9 cellular contexts compared by ENCODE assay signal in the genomic region with DNA sequence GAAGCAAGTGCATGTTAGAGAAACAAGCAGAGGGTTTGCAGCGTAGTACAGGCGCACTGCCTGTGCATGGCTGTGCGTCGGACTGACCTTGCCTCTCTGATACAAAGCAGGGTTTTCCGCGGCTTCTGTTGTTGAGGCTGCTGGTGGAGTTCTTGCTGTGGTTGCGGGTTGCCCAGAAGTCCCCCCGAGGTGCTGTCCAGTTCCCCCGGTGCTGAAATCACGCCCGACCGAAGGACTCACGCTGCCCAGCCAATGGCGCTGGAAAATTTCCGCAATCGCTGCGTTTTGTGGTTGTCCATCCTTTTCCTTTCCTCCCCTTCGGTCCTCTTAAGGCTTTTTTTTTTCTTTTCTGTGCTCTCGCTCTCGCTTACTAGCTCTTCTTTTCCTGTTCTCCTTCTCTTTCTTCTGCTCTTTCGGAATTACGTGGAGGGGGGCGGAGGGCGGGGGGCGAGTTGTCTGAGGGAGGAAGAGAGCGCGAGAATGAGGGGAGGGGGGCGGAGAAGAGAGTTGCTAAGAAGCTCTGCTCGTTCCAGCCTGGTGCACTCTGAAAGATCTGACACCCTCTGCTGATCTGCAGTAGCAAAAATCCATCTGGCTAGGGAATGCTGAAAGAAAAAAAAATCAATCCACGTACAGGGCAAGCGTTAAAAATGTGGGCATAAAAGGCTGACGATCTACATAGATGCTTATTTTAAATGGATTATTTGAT. TPM values are rescaled to one million over a fixed set of nuclear protein-coding genes. Genes with fewer than 3 reads are reported as not detected.
DNase-seq lines count a peak whose midpoint lies in the region; ATAC-seq and TF ChIP-seq lines count a peak whose summit lies in the region.
"Had no signal": no experiment of that assay in that cellular context is flagged by ENCODE, and none has a peak within 500 bp of the region (broad histone marks: within the 10 kb centered on the region; RNA-seq: fewer than 3 reads in every experiment).

A gene with protein sequence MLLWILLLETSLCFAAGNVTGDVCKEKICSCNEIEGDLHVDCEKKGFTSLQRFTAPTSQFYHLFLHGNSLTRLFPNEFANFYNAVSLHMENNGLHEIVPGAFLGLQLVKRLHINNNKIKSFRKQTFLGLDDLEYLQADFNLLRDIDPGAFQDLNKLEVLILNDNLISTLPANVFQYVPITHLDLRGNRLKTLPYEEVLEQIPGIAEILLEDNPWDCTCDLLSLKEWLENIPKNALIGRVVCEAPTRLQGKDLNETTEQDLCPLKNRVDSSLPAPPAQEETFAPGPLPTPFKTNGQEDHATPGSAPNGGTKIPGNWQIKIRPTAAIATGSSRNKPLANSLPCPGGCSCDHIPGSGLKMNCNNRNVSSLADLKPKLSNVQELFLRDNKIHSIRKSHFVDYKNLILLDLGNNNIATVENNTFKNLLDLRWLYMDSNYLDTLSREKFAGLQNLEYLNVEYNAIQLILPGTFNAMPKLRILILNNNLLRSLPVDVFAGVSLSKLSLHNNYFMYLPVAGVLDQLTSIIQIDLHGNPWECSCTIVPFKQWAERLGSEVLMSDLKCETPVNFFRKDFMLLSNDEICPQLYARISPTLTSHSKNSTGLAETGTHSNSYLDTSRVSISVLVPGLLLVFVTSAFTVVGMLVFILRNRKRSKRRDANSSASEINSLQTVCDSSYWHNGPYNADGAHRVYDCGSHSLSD (minus strand): TSS at position 558 of the 709 bp plus-strand sequence. CDS start 967 bp downstream, outside the sequence.

- H3K4me1 ChIP-seq in Caco-2 (no peaks in the 10 kb centered on the region), HUES48 (ENCODE audit: control insufficient read depth, insufficient read depth, low read length) (peaks cover 40% of the 10 kb centered on the region), trophoblast cell (ENCODE audit: control insufficient read depth in 1 of 2, insufficient read depth in 2 of 2, low read length in 2 of 2) (no peaks in the 10 kb centered on the region)

- no peak within 1 kb of the TSS for H2BK5ac ChIP-seq in trophoblast cell (ENCODE audit: low read depth, low read length, poor library complexity)

- H3K36me3 Mint-ChIP-seq in Caco-2 (ENCODE audit: insufficient read depth, unreplicated experiment) (no peaks in the 10 kb centered on the region), T-helper 17 cell (ENCODE audit: low read depth) (peaks cover 2% of the 10 kb centered on the region)
- H3K36me3 Mint-ChIP-seq in natural killer cell treated with Interleukin-12 subunit alpha and Interleukin-12 subunit beta and Interleukin-15 and Interleukin-18, amount 100 ng/mL, for 72 hours: peaks cover 5% of the 10 kb centered on the region

- no CpG with 5 or more reads among the region's 32 CpGs for WGBS in trophoblast cell (ENCODE audit: extremely low coverage, insufficient coverage, insufficient read length)

- H4K8ac ChIP-seq in trophoblast cell (ENCODE audit: low read depth, low read length): no peak within 1 kb of the TSS

- H2AK5ac ChIP-seq in trophoblast cell (ENCODE audit: low read length): no peak within 1 kb of the TSS

- H3K23ac ChIP-seq in trophoblast cell (ENCODE audit: low read length): no peak within 1 kb of the TSS

- peak within 1 kb of the TSS; percentile 56 for H3K4me2 ChIP-seq in trophoblast cell (ENCODE audit: low read length)

- TF ChIP-seq CTCF in Caco-2 (IDR thresholded peaks at IDR 0.05; ENCODE audit: insufficient read depth in 1 of 2, low read depth in 1 of 2, low read length in 1 of 2, severe bottlenecking in 1 of 2, unreplicated experiment in 1 of 2) (no peak), foreskin fibroblast (IDR thresholded peaks at IDR 0.05; ENCODE audit: low read depth, low read length) (no peak)

- no peak within 1 kb of the TSS for H2BK120ac ChIP-seq in trophoblast cell (ENCODE audit: insufficient read depth, low read length, poor library complexity)

- peak; percentile 46 to 59 for DNase-seq in Caco-2
- peak in 1 of 3 donors; percentile 8 for DNase-seq in T-helper 17 cell
- peak; percentile 30 to 59 for DNase-seq in foreskin fibroblast
- no peak for DNase-seq in trophoblast cell
- no peak for DNase-seq in natural killer cell treated with Interleukin-12 subunit alpha and Interleukin-12 subunit beta and Interleukin-15 and Interleukin-18, amount 100 ng/mL, for 72 hours (ENCODE audit: low spot score)
- DNase-seq in AG08395 (ENCODE audit: low spot score): no peak

- no TSS peak for BruUV-seq in Caco-2 (replicated peaks; lab: Mats Ljungman, UMichigan)

- H3K4me1 Mint-ChIP-seq in Caco-2 (ENCODE audit: low read depth, unreplicated experiment) (no peaks in the 10 kb centered on the region), T-helper 17 cell (peaks cover 12% of the 10 kb centered on the region)
- peaks cover 0 to 2% of the 10 kb centered on the region in 2 donors for H3K4me1 Mint-ChIP-seq in natural killer cell treated with Interleukin-12 subunit alpha and Interleukin-12 subunit beta and Interleukin-15 and Interleukin-18, amount 100 ng/mL, for 72 hours (ENCODE audit: low read depth in 2 of 2)

- no peaks in the 10 kb centered on the region for H3K27me3 ChIP-seq in Caco-2 (replicated peaks; ENCODE audit: control insufficient read depth, insufficient read depth, low read length)
- H3K27me3 ChIP-seq in HUES48 (ENCODE audit: control insufficient read depth, insufficient read depth, low read length): peaks cover 79% of the 10 kb centered on the region
- H3K27me3 ChIP-seq in trophoblast cell (ENCODE audit: insufficient read depth, low read length): peaks cover 28% of the 10 kb centered on the region

- no peak within 1 kb of the TSS for H4K12ac ChIP-seq in trophoblast cell (ENCODE audit: low read depth, low read length)

- H4K91ac ChIP-seq in trophoblast cell (ENCODE audit: low read depth, low read length): no peak within 1 kb of the TSS

- no peak within 1 kb of the TSS for H2AFZ ChIP-seq in trophoblast cell (ENCODE audit: insufficient read depth, low read length, poor library complexity)

- H3K27ac Mint-ChIP-seq in Caco-2 (ENCODE audit: unreplicated experiment): no peak within 1 kb of the TSS
- H3K27ac Mint-ChIP-seq in T-helper 17 cell: no peak within 1 kb of the TSS
- H3K27ac Mint-ChIP-seq in natural killer cell treated with Interleukin-12 subunit alpha and Interleukin-12 subunit beta and Interleukin-15 and Interleukin-18, amount 100 ng/mL, for 72 hours: no peak within 1 kb of the TSS

- H3K9ac ChIP-seq in HUES48 (ENCODE audit: low read depth, low read length) (no peak within 1 kb of the TSS), trophoblast cell (ENCODE audit: low read length) (no peak within 1 kb of the TSS)

- no peaks in the 10 kb centered on the region for H3K79me1 ChIP-seq in trophoblast cell (ENCODE audit: low read length)

- H3K18ac ChIP-seq in trophoblast cell (ENCODE audit: low read length): no peak within 1 kb of the TSS

- ATAC-seq in T-helper 17 cell (peak; percentile 45), GM21619 (IDR thresholded peaks at IDR 0.05; ENCODE audit: unreplicated experiment) (no peak)
- no peak for ATAC-seq in natural killer cell treated with Interleukin-12 subunit alpha and Interleukin-12 subunit beta and Interleukin-15 and Interleukin-18, amount 100 ng/mL, for 72 hours

- H3K14ac ChIP-seq in trophoblast cell (ENCODE audit: low read length): no peak within 1 kb of the TSS

- intact Hi-C loops in Caco-2 (cut with micrococcal nuclease; ENCODE audit: unreplicated experiment): no loop called here

- H3K4me3 ChIP-seq in Caco-2 (ENCODE audit: low read depth, low read length) (no peak within 1 kb of the TSS), HUES48 (ENCODE audit: low read depth, low read length) (peak within 1 kb of the TSS; percentile 71), foreskin fibroblast (ENCODE audit: low read depth in 1 of 2, low read length in 2 of 2) (peak within 1 kb of the TSS; percentile 21 to 24), trophoblast cell (ENCODE audit: low read depth, low read length) (no peak within 1 kb of the TSS)

- H3K27me3 Mint-ChIP-seq in Caco-2 (ENCODE audit: insufficient read depth, unreplicated experiment) (peaks cover 3% of the 10 kb centered on the region), T-helper 17 cell (peaks cover 64% of the 10 kb centered on the region)
- H3K27me3 Mint-ChIP-seq in natural killer cell treated with Interleukin-12 subunit alpha and Interleukin-12 subunit beta and Interleukin-15 and Interleukin-18, amount 100 ng/mL, for 72 hours: peaks cover 31 to 55% of the 10 kb centered on the region in 2 donors

- H3K9me3 Mint-ChIP-seq in Caco-2 (ENCODE audit: unreplicated experiment): no peaks in the 10 kb centered on the region
- no peaks in the 10 kb centered on the region for H3K9me3 Mint-ChIP-seq in natural killer cell treated with Interleukin-12 subunit alpha and Interleukin-12 subunit beta and Interleukin-15 and Interleukin-18, amount 100 ng/mL, for 72 hours

- no peak within 1 kb of the TSS for H2BK12ac ChIP-seq in trophoblast cell (ENCODE audit: low read length)

- H3K4me3 Mint-ChIP-seq in Caco-2 (ENCODE audit: unreplicated experiment) (no peak within 1 kb of the TSS), T-helper 17 cell (no peak within 1 kb of the TSS)
- no peak within 1 kb of the TSS for H3K4me3 Mint-ChIP-seq in natural killer cell treated with Interleukin-12 subunit alpha and Interleukin-12 subunit beta and Interleukin-15 and Interleukin-18, amount 100 ng/mL, for 72 hours

- no peaks in the 10 kb centered on the region for H3K79me2 ChIP-seq in trophoblast cell (ENCODE audit: control insufficient read depth, insufficient read depth, low read length, poor library complexity)

- POLR2A ChIA-PET in Caco-2 (lab: Charles Lee): no interaction called here

- CTCF ChIA-PET in Caco-2 (lab: Charles Lee): no interaction called here

- no peak within 1 kb of the TSS for H3K4ac ChIP-seq in trophoblast cell (ENCODE audit: low read depth, low read length)

- H3K27ac ChIP-seq in HUES48 (ENCODE audit: low read depth, low read length) (no peak within 1 kb of the TSS), trophoblast cell (ENCODE audit: low read depth, low read length) (no peak within 1 kb of the TSS)

- no peaks in the 10 kb centered on the region for H3K36me3 ChIP-seq in Caco-2 (ENCODE audit: control insufficient read depth, insufficient read depth, low read length)
- H3K36me3 ChIP-seq in HUES48 (ENCODE audit: control insufficient read depth, insufficient read depth, low read length): no peaks in the 10 kb centered on the region
- no peaks in the 10 kb centered on the region for H3K36me3 ChIP-seq in trophoblast cell (ENCODE audit: control insufficient read depth in 1 of 2, insufficient read depth in 2 of 2, low read length in 2 of 2)

- H3K9me3 ChIP-seq in Caco-2 (no peaks in the 10 kb centered on the region), HUES48 (ENCODE audit: control insufficient read depth, insufficient read depth, low read length) (no peaks in the 10 kb centered on the region), T-helper 17 cell (ENCODE audit: control insufficient read depth, low read length, poor library complexity, severe bottlenecking) (no peaks in the 10 kb centered on the region), trophoblast cell (ENCODE audit: insufficient read depth, low read depth, low read length) (peaks cover 1% of the 10 kb centered on the region)

RNA-seq across cellular contexts. Expression of the gene that starts here (rescaled TPM):
- not detected in 2 replicates for total RNA-seq in Caco-2 (2022)
- not detected for total RNA-seq in T-helper 17 cell
- not detected in 2 replicates for polyA plus RNA-seq in trophoblast cell (2013)
- not detected for total RNA-seq in natural killer cell treated with Interleukin-12 subunit alpha and Interleukin-12 subunit beta and Interleukin-15 and Interleukin-18, amount 100 ng/mL, for 72 hours
- total RNA-seq: lower leg skin had no signal

Comparison
In these comparisons a context has a peak if more than half of its experiments do, and no peak if none do; other contexts are left out.
1. Peak in DNase-seq in Caco-2; RNA of the gene not detected or under 1 TPM.
2. Peak in ATAC-seq in T-helper 17 cell; RNA of the gene not detected or under 1 TPM.
3. DNase-seq: peak in foreskin fibroblast (2 of 2); none in trophoblast cell (0 of 2), natural killer cell treated with Interleukin-12 subunit alpha and Interleukin-12 subunit beta and Interleukin-15 and Interleukin-18, amount 100 ng/mL, for 72 hours (single experiment) and AG08395 (single experiment).
4. H3K4me3 ChIP-seq: peak in HUES48 (single experiment) and foreskin fibroblast (2 of 2); none in Caco-2 (single experiment) and trophoblast cell (single experiment).